2 cellular contexts compared by ENCODE assay signal in the genomic region with DNA sequence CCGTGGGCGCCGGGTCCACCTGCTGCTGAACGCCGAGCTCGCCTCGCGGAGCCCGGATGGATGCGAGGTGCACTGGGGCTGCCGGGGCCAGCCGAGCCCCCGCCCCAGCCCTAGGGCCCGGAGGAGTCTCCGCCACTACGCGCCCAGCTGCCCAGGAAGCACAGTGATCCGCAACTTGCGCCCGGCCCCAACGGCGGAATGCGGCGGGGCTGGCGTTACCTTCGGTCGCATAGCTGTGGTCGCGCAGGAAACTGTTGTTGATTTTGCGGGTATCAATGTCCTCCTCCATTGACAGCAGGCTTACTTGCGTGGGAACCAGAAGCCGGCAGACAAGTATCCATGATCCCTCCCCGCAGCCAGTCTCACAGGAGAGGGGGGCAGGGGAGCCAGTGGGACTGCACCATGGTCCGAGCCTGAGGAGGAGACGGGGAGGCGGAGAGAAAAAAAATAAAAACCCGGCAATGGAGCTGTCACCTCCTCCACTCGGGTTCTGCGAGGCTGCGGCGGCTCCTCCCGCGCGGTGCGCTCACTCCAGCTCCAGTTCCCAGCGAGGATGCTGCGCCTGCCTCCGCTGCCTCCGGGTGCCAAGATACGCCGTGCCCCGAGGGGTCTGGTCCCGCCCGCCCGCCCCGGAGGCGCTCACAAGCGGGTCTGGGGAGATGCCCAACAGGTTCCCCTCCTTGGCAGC.
A peak's percentile ranks its signal among the peaks of the same experiment; 100 is the strongest.
TF ChIP-seq lines count a peak whose summit lies in the region.

No MANE protein-coding gene starts in this region.

TF ChIP-seq in HEK293, 187 proteins besides CTCF, POLR2A, EP300 and RAD21 (continues in another document):
- TF ChIP-seq GFI1B (tag by site-specific recombination; IDR thresholded peaks at IDR 0.05) (no peak), ZFHX2 (tag by site-specific recombination; conservative IDR thresholded peaks at IDR 0.05) (peak; percentile 15; the same call in 1 of the 2 replicates), ZBTB21 (tag by site-specific recombination; IDR thresholded peaks at IDR 0.05) (no peak), ZBTB7A (tag by site-specific recombination; IDR thresholded peaks at IDR 0.05; ENCODE audit: low read depth) (no peak), ZNF692 (tag by site-specific recombination; IDR thresholded peaks at IDR 0.05) (peak; percentile 47; the same call in 1 of the 2 replicates), ZNF670 (tag by site-specific recombination; IDR thresholded peaks at IDR 0.05; ENCODE audit: low read depth) (no peak), ZNF311 (tag by site-specific recombination; IDR thresholded peaks at IDR 0.05; ENCODE audit: borderline replicate concordance) (no peak), ZNF521 (tag by site-specific recombination; IDR thresholded peaks at IDR 0.05) (no peak), ZNF426 (tag by site-specific recombination; IDR thresholded peaks at IDR 0.05) (no peak), ZBTB48 (tag by site-specific recombination; IDR thresholded peaks at IDR 0.05) (0 out of 2 replicates have a peak, but pooled peaks have one; percentile 25), ZNF701 (tag by site-specific recombination; IDR thresholded peaks at IDR 0.05) (no peak), ZNF449 (tag by site-specific recombination; IDR thresholded peaks at IDR 0.05) (0 out of 2 replicates have a peak, but pooled peaks have one; percentile 24), ZNF302 (tag by site-specific recombination; IDR thresholded peaks at IDR 0.05; ENCODE audit: low read depth) (no peak), ZNF600 (tag by site-specific recombination; IDR thresholded peaks at IDR 0.05) (no peak), BCL6B (tag by site-specific recombination; IDR thresholded peaks at IDR 0.05) (no peak), ZIC2 (tag by site-specific recombination; IDR thresholded peaks at IDR 0.05) (no peak), MEIS1 (CRISPR knock-in tag; IDR thresholded peaks at IDR 0.05; ENCODE audit: borderline replicate concordance) (no peak), ZXDB (tag by site-specific recombination; IDR thresholded peaks at IDR 0.05) (no peak), ZEB2 (tag by site-specific recombination; IDR thresholded peaks at IDR 0.05) (no peak), ZNF350 (tag by site-specific recombination; IDR thresholded peaks at IDR 0.05) (no peak), BCL11B (tag by site-specific recombination; IDR thresholded peaks at IDR 0.05; ENCODE audit: low read depth) (no peak), EGR2 (tag by site-specific recombination; IDR thresholded peaks at IDR 0.05; ENCODE audit: low read depth) (no peak), ZSCAN16 (tag by site-specific recombination; IDR thresholded peaks at IDR 0.05) (no peak), KLF8 (tag by site-specific recombination; IDR thresholded peaks at IDR 0.05) (no peak), ZNF202 (tag by site-specific recombination; IDR thresholded peaks at IDR 0.05; ENCODE audit: borderline replicate concordance) (no peak), ZFP69B (tag by site-specific recombination; IDR thresholded peaks at IDR 0.05) (no peak), OVOL3 (tag by site-specific recombination; IDR thresholded peaks at IDR 0.05) (no peak), ZNF768 (tag by site-specific recombination; IDR thresholded peaks at IDR 0.05) (no peak), ZNF248 (tag by site-specific recombination; IDR thresholded peaks at IDR 0.05) (no peak), SP3 (tag by site-specific recombination; IDR thresholded peaks at IDR 0.05) (no peak)
- TF ChIP-seq, protein P1, sequence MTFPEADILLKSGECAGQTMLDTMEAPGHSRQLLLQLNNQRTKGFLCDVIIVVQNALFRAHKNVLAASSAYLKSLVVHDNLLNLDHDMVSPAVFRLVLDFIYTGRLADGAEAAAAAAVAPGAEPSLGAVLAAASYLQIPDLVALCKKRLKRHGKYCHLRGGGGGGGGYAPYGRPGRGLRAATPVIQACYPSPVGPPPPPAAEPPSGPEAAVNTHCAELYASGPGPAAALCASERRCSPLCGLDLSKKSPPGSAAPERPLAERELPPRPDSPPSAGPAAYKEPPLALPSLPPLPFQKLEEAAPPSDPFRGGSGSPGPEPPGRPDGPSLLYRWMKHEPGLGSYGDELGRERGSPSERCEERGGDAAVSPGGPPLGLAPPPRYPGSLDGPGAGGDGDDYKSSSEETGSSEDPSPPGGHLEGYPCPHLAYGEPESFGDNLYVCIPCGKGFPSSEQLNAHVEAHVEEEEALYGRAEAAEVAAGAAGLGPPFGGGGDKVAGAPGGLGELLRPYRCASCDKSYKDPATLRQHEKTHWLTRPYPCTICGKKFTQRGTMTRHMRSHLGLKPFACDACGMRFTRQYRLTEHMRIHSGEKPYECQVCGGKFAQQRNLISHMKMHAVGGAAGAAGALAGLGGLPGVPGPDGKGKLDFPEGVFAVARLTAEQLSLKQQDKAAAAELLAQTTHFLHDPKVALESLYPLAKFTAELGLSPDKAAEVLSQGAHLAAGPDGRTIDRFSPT (tag by site-specific recombination; IDR thresholded peaks at IDR 0.05) = no peak

TF ChIP-seq in H1, 55 proteins besides CTCF, POLR2A, EP300 and RAD21:
- no peak for TF ChIP-seq GABPA (IDR thresholded peaks at IDR 0.05; ENCODE audit: borderline replicate concordance, insufficient read depth, low read length)
- peak; percentile 72 for TF ChIP-seq KDM4A (IDR thresholded peaks at IDR 0.05; ENCODE audit: low read depth, low read length, severe bottlenecking)
- no peak for TF ChIP-seq ATF2 (IDR thresholded peaks at IDR 0.05; ENCODE audit: low read length)
- TF ChIP-seq CREB1 (IDR thresholded peaks at IDR 0.05) = peak; percentile 64
- peak; percentile 60 for TF ChIP-seq TEAD4 (IDR thresholded peaks at IDR 0.05; ENCODE audit: low read depth, low read length)
- TF ChIP-seq SAP30 (IDR thresholded peaks at IDR 0.05; ENCODE audit: insufficient read depth, insufficient replicate concordance, low read length) = peak; percentile 57
TF ChIP-seq in H1: peak in this region for 4.
